19 cellular contexts compared by ENCODE assay signal in genomic region chr15:39448409-39448808, GRCh38.
A peak's percentile ranks its signal among the peaks of the same experiment; 100 is the strongest.
DNase-seq lines count a peak whose midpoint lies in the region; ATAC-seq and TF ChIP-seq lines count a peak whose summit lies in the region.
"Had no signal": no experiment of that assay in that cellular context is flagged by ENCODE, and none has a peak within 500 bp of the region (broad histone marks: within the 10 kb centered on the region; RNA-seq: fewer than 3 reads in every experiment).

No MANE protein-coding gene starts in this region.

- no peak overlapping the region for H3K9ac ChIP-seq in neuronal stem cell (ENCODE audit: low read depth, low read length, poor library complexity)
- H3K9ac ChIP-seq: GM23248 had no signal

- H2AK5ac ChIP-seq in neuronal stem cell (ENCODE audit: low read depth, low read length): no peak overlapping the region

- peak overlapping the region; percentile 39 for H2AFZ ChIP-seq in neuronal stem cell (ENCODE audit: low read length)
- H2AFZ ChIP-seq: GM23248 had no signal

- H3K27ac ChIP-seq in neuronal stem cell (replicated peaks; ENCODE audit: low read length): no peak overlapping the region
- H3K27ac ChIP-seq: GM23248 had no signal

- DNase-seq in COLO668 (lab: John Stamatoyannopoulos, UW; ENCODE audit: unreplicated experiment) (peak; percentile 33), DMS53 treated with DMSO at 0.1 percent for 48 hours (lab: John Stamatoyannopoulos, UW; ENCODE audit: unreplicated experiment) (peak; percentile 56), WTC11 (ENCODE audit: low spot score) (no peak), neuronal stem cell (ENCODE audit: low spot score) (no peak), T1000 (lab: John Stamatoyannopoulos, UW) (no peak), kidney tubule cell (ENCODE audit: low spot score) (no peak)
- DNase-seq: ACHN, C1 segment of cervical spinal cord, GM23248, KBM-7, NCI-H1105, NCI-H1694 treated with DMSO at 0.1 percent for 48 hours, NCI-H2107, NCI-H345, NCI-H69 had no signal

- H2BK15ac ChIP-seq in neuronal stem cell (ENCODE audit: low read length): no peak overlapping the region

- H3K4ac ChIP-seq in neuronal stem cell (ENCODE audit: low read length): no peak overlapping the region

- no peak overlapping the region for H3K23ac ChIP-seq in neuronal stem cell (ENCODE audit: low read depth, low read length, poor library complexity)

- no peak overlapping the region for H3K4me3 Mint-ChIP-seq in WTC11
- H3K4me3 Mint-ChIP-seq: T-helper 1 cell treated with Interleukin-12 subunit alpha and Interleukin-12 subunit beta and Interleukin-4 antibody, amounts not matched to agents 30 μg/mL and 1 μg/mL, for 36 hours had no signal

- no peaks in the 10 kb centered on the region for H3K27me3 ChIP-seq in neuronal stem cell (ENCODE audit: control insufficient read depth in 3 of 3, insufficient read depth in 3 of 3, low read depth in 1 of 3, low read length in 3 of 3)

- H2BK120ac ChIP-seq in neuronal stem cell (ENCODE audit: low read depth, low read length): no peak overlapping the region

- H2BK5ac ChIP-seq in neuronal stem cell (ENCODE audit: low read length): no peak overlapping the region

- H3K79me1 ChIP-seq in neuronal stem cell (ENCODE audit: low read depth, low read length): no peaks in the 10 kb centered on the region

- peaks cover 20% of the 10 kb centered on the region for H3K4me1 Mint-ChIP-seq in WTC11

- H3K4me1 ChIP-seq in neuronal stem cell (ENCODE audit: control insufficient read depth in 2 of 2, insufficient read depth in 1 of 2, low read depth in 1 of 2, low read length in 2 of 2): peaks cover 3 to 22% of the 10 kb centered on the region in 2 donors

- no peak overlapping the region for H4K91ac ChIP-seq in neuronal stem cell (ENCODE audit: low read depth, low read length, poor library complexity)

- no peaks in the 10 kb centered on the region for H3K36me3 ChIP-seq in neuronal stem cell (replicated peaks in 1 of 2; ENCODE audit: control insufficient read depth in 2 of 2, insufficient read depth in 2 of 2, low read length in 2 of 2)

- no peaks in the 10 kb centered on the region; the same call in 1 of the 2 replicates for H3K27me3 Mint-ChIP-seq in WTC11 (ENCODE audit: low read depth)

- POLR2A ChIA-PET in WTC11 (lab: Charles Lee): no interaction called here

- CTCF ChIA-PET in WTC11 (lab: Charles Lee): no interaction called here

- ATAC-seq in WTC11 (no peak), GM18519 (IDR thresholded peaks at IDR 0.05; ENCODE audit: low FRiP score, unreplicated experiment) (no peak)
- ATAC-seq: GM12878, HCT116 had no signal

- no peak overlapping the region for H3K4me3 ChIP-seq in neuronal stem cell (ENCODE audit: low read length in 2 of 2)
- H3K4me3 ChIP-seq: GM12878, GM23248 had no signal

- TF ChIP-seq CTCF in WTC11 (IDR thresholded peaks at IDR 0.05): no peak

- no peak overlapping the region for H3K14ac ChIP-seq in neuronal stem cell (ENCODE audit: low read length)

- H4K8ac ChIP-seq in neuronal stem cell (ENCODE audit: low read depth, low read length): no peak overlapping the region

- peaks cover 14% of the 10 kb centered on the region for H3K36me3 Mint-ChIP-seq in WTC11

- peaks cover 25% of the 10 kb centered on the region for H3K9me3 Mint-ChIP-seq in WTC11

- no peak overlapping the region for H3K18ac ChIP-seq in neuronal stem cell (ENCODE audit: low read length)

- WGBS in neuronal stem cell (ENCODE audit: extremely low coverage in 2 of 2, insufficient read length in 2 of 2, insufficient replicate concordance in 1 of 2), 2 donors: no CpG with 5 or more reads among the region's 4 CpGs

- H3K27ac Mint-ChIP-seq in WTC11: no peak overlapping the region
- H3K27ac Mint-ChIP-seq: T-helper 1 cell treated with Interleukin-12 subunit alpha and Interleukin-12 subunit beta and Interleukin-4 antibody, amounts not matched to agents 30 μg/mL and 1 μg/mL, for 36 hours had no signal

- no peak overlapping the region for H2BK12ac ChIP-seq in neuronal stem cell (ENCODE audit: low read length)

- H3K4me2 ChIP-seq in neuronal stem cell (ENCODE audit: insufficient read depth, low read length, poor library complexity, severe bottlenecking): no peak overlapping the region

- no peaks in the 10 kb centered on the region for H3K9me3 ChIP-seq in neuronal stem cell (replicated peaks in 1 of 2; ENCODE audit: control insufficient read depth in 2 of 2, insufficient read depth in 1 of 2, low read depth in 1 of 2, low read length in 2 of 2)

TF ChIP-seq in WTC11, 78 proteins besides CTCF, POLR2A, EP300 and RAD21:
- TF ChIP-seq GABPB1 (CRISPR knock-in tag; IDR thresholded peaks at IDR 0.05) (0 out of 2 replicates have a peak, but pooled peaks have one; percentile 26), ZNF423 (CRISPR knock-in tag; IDR thresholded peaks at IDR 0.05) (no peak)

Comparison
In these comparisons a context has a peak if more than half of its experiments do, and no peak if none do; other contexts are left out.
1. DNase-seq: peak in COLO668 (single experiment) and DMS53 treated with DMSO at 0.1 percent for 48 hours (single experiment); none in WTC11 (single experiment), neuronal stem cell (single experiment), T1000 (single experiment) and kidney tubule cell (single experiment).